In the genomic region with DNA sequence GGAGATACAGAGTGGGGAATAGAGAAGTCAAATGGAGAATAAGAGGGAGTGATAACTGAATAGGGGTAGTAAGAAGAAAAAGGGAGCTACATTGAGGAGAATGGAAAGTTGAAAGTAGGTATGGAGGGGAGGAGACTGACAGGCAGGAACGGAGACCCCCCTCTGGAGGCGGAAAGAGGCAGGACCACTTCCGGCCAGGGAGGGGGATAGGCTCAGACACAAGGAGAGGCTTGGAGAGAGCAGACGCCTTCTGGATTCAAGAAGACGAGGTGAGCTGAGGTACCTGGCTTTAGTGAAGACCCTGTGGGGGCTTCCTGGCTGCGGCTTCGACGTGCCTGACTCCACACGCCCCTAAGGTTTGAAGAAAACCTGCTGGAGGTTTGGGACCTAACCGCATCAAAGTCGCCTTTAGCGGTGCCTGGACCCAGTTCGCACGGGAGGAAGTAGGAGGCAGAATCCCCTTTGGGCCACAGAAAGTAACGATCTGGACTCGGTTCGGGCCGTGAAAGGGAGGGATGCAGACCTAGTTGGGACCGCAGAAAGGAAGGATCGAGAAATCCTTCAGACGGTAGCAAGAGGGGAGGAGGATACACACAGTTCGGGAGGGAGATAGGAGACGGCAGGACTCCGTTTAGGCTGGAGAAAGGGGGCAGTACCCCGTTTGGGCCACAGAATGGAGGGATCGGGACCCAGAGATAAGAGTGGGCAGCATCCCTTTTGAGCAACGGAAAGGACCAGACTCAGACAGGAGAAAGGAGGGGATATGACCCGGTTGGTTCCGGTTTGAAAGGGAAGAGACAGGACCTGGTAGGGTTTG, we compare ENCODE assay signal across 8 cellular contexts. TPM values are rescaled to one million over a fixed set of nuclear protein-coding genes. Genes with fewer than 3 reads are reported as not detected.
DNase-seq lines count a peak whose midpoint lies in the region; ATAC-seq, FAIRE-seq and TF ChIP-seq lines count a peak whose summit lies in the region.

A gene with protein sequence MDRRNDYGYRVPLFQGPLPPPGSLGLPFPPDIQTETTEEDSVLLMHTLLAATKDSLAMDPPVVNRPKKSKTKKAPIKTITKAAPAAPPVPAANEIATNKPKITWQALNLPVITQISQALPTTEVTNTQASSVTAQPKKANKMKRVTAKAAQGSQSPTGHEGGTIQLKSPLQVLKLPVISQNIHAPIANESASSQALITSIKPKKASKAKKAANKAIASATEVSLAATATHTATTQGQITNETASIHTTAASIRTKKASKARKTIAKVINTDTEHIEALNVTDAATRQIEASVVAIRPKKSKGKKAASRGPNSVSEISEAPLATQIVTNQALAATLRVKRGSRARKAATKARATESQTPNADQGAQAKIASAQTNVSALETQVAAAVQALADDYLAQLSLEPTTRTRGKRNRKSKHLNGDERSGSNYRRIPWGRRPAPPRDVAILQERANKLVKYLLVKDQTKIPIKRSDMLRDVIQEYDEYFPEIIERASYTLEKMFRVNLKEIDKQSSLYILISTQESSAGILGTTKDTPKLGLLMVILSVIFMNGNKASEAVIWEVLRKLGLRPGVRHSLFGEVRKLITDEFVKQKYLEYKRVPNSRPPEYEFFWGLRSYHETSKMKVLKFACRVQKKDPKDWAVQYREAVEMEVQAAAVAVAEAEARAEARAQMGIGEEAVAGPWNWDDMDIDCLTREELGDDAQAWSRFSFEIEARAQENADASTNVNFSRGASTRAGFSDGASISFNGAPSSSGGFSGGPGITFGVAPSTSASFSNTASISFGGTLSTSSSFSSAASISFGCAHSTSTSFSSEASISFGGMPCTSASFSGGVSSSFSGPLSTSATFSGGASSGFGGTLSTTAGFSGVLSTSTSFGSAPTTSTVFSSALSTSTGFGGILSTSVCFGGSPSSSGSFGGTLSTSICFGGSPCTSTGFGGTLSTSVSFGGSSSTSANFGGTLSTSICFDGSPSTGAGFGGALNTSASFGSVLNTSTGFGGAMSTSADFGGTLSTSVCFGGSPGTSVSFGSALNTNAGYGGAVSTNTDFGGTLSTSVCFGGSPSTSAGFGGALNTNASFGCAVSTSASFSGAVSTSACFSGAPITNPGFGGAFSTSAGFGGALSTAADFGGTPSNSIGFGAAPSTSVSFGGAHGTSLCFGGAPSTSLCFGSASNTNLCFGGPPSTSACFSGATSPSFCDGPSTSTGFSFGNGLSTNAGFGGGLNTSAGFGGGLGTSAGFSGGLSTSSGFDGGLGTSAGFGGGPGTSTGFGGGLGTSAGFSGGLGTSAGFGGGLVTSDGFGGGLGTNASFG (N-terminal part only) (plus strand): TSS at position 215 of the 817 bp plus-strand sequence. CDS start 1,423 bp downstream, outside the sequence.

- CTCF ChIA-PET in WTC11 (lab: Charles Lee) = interaction anchor here (1.7 kb wide), 1 partner anchor 79 kb away, joined by 4 read pairs; the partner anchor contains the start of gene APEX2

- H3K27me3 Mint-ChIP-seq in WTC11 (ENCODE audit: low read depth) (no peaks in the 10 kb centered on the region; the same call in 1 of the 2 replicates), osteocyte (ENCODE audit: unreplicated experiment) (peaks cover 2% of the 10 kb centered on the region)

- ATAC-seq in HG03159 (IDR thresholded peaks at IDR 0.05; ENCODE audit: unreplicated experiment) (peak; percentile 22), WTC11 (peak; percentile 76), HG02840 (IDR thresholded peaks at IDR 0.05; ENCODE audit: low FRiP score, unreplicated experiment) (no peak)

- peak within 1 kb of the TSS; percentile 97 for H3K4me3 Mint-ChIP-seq in WTC11
- peak within 1 kb of the TSS; percentile 89 for H3K4me3 Mint-ChIP-seq in osteocyte (ENCODE audit: unreplicated experiment)

- no peak for FAIRE-seq in frontal cortex (lab: Jason Lieb, UNC)

- H3K36me3 Mint-ChIP-seq in WTC11 = peaks cover 13% of the 10 kb centered on the region; the same call in 1 of the 2 replicates
- peaks cover 6% of the 10 kb centered on the region for H3K36me3 Mint-ChIP-seq in osteocyte (ENCODE audit: unreplicated experiment)

- TF ChIP-seq CTCF in WTC11 (IDR thresholded peaks at IDR 0.05) (no peak), osteocyte (IDR thresholded peaks at IDR 0.05) (peak; percentile 51)

- H3K27ac Mint-ChIP-seq in WTC11 (peak within 1 kb of the TSS; percentile 91), osteocyte (ENCODE audit: unreplicated experiment) (peak within 1 kb of the TSS; percentile 87)

- POLR2A ChIA-PET in WTC11 (lab: Charles Lee) = no interaction called here

- H3K4me1 Mint-ChIP-seq in WTC11 = 0 out of 2 replicates have a peak, but pooled peaks cover 3% of the 10 kb centered on the region
- peaks cover 2% of the 10 kb centered on the region for H3K4me1 Mint-ChIP-seq in osteocyte (ENCODE audit: unreplicated experiment)

- H3K9me3 Mint-ChIP-seq in WTC11 = no peaks in the 10 kb centered on the region
- peaks cover 15% of the 10 kb centered on the region for H3K9me3 Mint-ChIP-seq in osteocyte (ENCODE audit: unreplicated experiment)

- peak; percentile 80 for DNase-seq in ELF-1 (ENCODE audit: low read depth, low spot score)
- DNase-seq in WTC11 (ENCODE audit: low spot score) = peak; percentile 56
- no peak for DNase-seq in frontal cortex (ENCODE audit: low spot score in 2 of 2)
- no peak for DNase-seq in osteocyte (ENCODE audit: extremely low spot score, unreplicated experiment)
- DNase-seq in AG08395 (ENCODE audit: low spot score) = no peak
- no peak for DNase-seq in effector CD4-positive, alpha-beta T cell

TF ChIP-seq in WTC11, 78 proteins besides CTCF, POLR2A, EP300 and RAD21 (continues in another document):
- TF ChIP-seq ATF1 (CRISPR knock-in tag; IDR thresholded peaks at IDR 0.05) (no peak), ATF6 (CRISPR knock-in tag; IDR thresholded peaks at IDR 0.05) (no peak), FOXP1 (CRISPR knock-in tag; IDR thresholded peaks at IDR 0.05; ENCODE audit: borderline replicate concordance) (no peak), NFYB (CRISPR knock-in tag; conservative IDR thresholded peaks at IDR 0.05; ENCODE audit: low read depth) (no peak), OVOL2 (CRISPR knock-in tag; IDR thresholded peaks at IDR 0.05; ENCODE audit: borderline replicate concordance) (no peak), ZNF396 (CRISPR knock-in tag; IDR thresholded peaks at IDR 0.05; ENCODE audit: borderline replicate concordance) (no peak), CREM (CRISPR knock-in tag; IDR thresholded peaks at IDR 0.05) (no peak)
- TF ChIP-seq, protein P1, sequence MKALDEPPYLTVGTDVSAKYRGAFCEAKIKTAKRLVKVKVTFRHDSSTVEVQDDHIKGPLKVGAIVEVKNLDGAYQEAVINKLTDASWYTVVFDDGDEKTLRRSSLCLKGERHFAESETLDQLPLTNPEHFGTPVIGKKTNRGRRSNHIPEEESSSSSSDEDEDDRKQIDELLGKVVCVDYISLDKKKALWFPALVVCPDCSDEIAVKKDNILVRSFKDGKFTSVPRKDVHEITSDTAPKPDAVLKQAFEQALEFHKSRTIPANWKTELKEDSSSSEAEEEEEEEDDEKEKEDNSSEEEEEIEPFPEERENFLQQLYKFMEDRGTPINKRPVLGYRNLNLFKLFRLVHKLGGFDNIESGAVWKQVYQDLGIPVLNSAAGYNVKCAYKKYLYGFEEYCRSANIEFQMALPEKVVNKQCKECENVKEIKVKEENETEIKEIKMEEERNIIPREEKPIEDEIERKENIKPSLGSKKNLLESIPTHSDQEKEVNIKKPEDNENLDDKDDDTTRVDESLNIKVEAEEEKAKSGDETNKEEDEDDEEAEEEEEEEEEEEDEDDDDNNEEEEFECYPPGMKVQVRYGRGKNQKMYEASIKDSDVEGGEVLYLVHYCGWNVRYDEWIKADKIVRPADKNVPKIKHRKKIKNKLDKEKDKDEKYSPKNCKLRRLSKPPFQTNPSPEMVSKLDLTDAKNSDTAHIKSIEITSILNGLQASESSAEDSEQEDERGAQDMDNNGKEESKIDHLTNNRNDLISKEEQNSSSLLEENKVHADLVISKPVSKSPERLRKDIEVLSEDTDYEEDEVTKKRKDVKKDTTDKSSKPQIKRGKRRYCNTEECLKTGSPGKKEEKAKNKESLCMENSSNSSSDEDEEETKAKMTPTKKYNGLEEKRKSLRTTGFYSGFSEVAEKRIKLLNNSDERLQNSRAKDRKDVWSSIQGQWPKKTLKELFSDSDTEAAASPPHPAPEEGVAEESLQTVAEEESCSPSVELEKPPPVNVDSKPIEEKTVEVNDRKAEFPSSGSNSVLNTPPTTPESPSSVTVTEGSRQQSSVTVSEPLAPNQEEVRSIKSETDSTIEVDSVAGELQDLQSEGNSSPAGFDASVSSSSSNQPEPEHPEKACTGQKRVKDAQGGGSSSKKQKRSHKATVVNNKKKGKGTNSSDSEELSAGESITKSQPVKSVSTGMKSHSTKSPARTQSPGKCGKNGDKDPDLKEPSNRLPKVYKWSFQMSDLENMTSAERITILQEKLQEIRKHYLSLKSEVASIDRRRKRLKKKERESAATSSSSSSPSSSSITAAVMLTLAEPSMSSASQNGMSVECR (CRISPR knock-in tag; IDR thresholded peaks at IDR 0.05; ENCODE audit: borderline replicate concordance) = no peak

RNA-seq across cellular contexts. Expression of the gene that starts here (rescaled TPM):
- 39.6 to 51.0 TPM (median 41.6 TPM) in 3 replicates for total RNA-seq in WTC11 (2021)
- total RNA-seq in frontal cortex = 78.3 TPM
- 70.5 and 83.2 TPM in 2 replicates for total RNA-seq in osteocyte

Comparison
In these comparisons a context has a peak if more than half of its experiments do, and no peak if none do; other contexts are left out.
1. DNase-seq: peak in ELF-1 (single experiment) and WTC11 (single experiment); none in frontal cortex (0 of 2), osteocyte (single experiment), AG08395 (single experiment) and effector CD4-positive, alpha-beta T cell (single experiment).